Comparison of ENCODE assay signal across 26 cellular contexts in genomic region chr22:43257549-43257948, GRCh38.
DNase-seq lines count a peak whose midpoint lies in the region; FAIRE-seq and TF ChIP-seq lines count a peak whose summit lies in the region.
"Had no signal": no experiment of that assay in that cellular context is flagged by ENCODE, and none has a peak within 500 bp of the region (broad histone marks: within the 10 kb centered on the region; RNA-seq: fewer than 3 reads in every experiment).

No MANE protein-coding gene starts in this region.

- FAIRE-seq in H1 (lab: Jason Lieb, UNC) = no peak
- FAIRE-seq: GM19239 had no signal

- DNase-seq in RPMI8226 (peak; percentile 90), H1 (ENCODE audit: low read depth in 1 of 2, low spot score in 2 of 2) (no peak), KBM-7 (no peak), HuH-7 (ENCODE audit: low spot score) (no peak)
- no peak for DNase-seq in activated CD4-positive, CD25-positive, alpha-beta regulatory T cell (lab: John Stamatoyannopoulos, UW)
- DNase-seq: activated CD4-positive, alpha-beta T cell treated with anti-CD3 and anti-CD28 coated beads for 4 hours; activated CD8-positive, alpha-beta memory T cell treated with anti-CD3 and anti-CD28 coated beads for 24 hours; activated naive CD4-positive, alpha-beta T cell; activated T-cell treated with anti-CD3 and anti-CD28 coated beads, Interleukin-2, amount 50 U/mL, for 1 hour; amygdala; dorsolateral prefrontal cortex; EL; foreskin keratinocyte; NCI-H146; NCI-H524 treated with DMSO at 0.1 percent for 48 hours; stimulated activated naive CD8-positive, alpha-beta T cell treated with anti-CD3 and anti-CD28 coated beads, Interleukin-15, amount 100 ng/mL, for 72 hours had no signal

- peaks cover 35% of the 10 kb centered on the region for H3K4me1 Mint-ChIP-seq in nephron

- TF ChIP-seq RAD21 in H1 (IDR thresholded peaks at IDR 0.05 in 1 of 2, conservative IDR thresholded peaks at IDR 0.05 in 1 of 2; ENCODE audit: low read depth in 2 of 2, low read length in 2 of 2) = no peak

- H3K56ac ChIP-seq in H1 (replicated peaks; ENCODE audit: insufficient read length, low read depth, low read length) = no peak overlapping the region

- H3K9me3 ChIP-seq in Loucy (ENCODE audit: insufficient read depth, low read depth, low read length) = no peaks in the 10 kb centered on the region
- H3K9me3 ChIP-seq in H1 (ENCODE audit: insufficient read depth in 2 of 2, low read depth in 1 of 2, low read length in 1 of 2) = no peaks in the 10 kb centered on the region
- H3K9me3 ChIP-seq: tibial nerve had no signal

- H3K4me3 ChIP-seq in Loucy (ENCODE audit: low read length, poor library complexity, severe bottlenecking) (no peak overlapping the region), H1 (ENCODE audit: extremely low read depth in 1 of 4, insufficient read depth in 2 of 4, low read depth in 3 of 4, low read length in 4 of 4) (no peak overlapping the region)
- H3K4me3 ChIP-seq: cardiac muscle cell, dorsolateral prefrontal cortex, hepatocyte, neural progenitor cell, SK-N-MC, tibial nerve had no signal

- no peak overlapping the region for H3K27ac ChIP-seq in H1 (ENCODE audit: low read depth, low read length)
- H3K27ac ChIP-seq: cardiac muscle cell, dorsolateral prefrontal cortex, foreskin keratinocyte, hepatocyte, neural progenitor cell, SK-N-MC had no signal

- no peak overlapping the region for H2BK15ac ChIP-seq in H1 (ENCODE audit: low read length)

- no peak overlapping the region for H3K4ac ChIP-seq in H1 (replicated peaks; ENCODE audit: insufficient read length, low read depth, low read length)

- H3F3A ChIP-seq in Loucy (ENCODE audit: low read depth) = no peaks in the 10 kb centered on the region

- H3K4me3 Mint-ChIP-seq in nephron = no peak overlapping the region
- H3K4me3 Mint-ChIP-seq: neural progenitor cell; stimulated activated naive CD8-positive, alpha-beta T cell treated with anti-CD3 and anti-CD28 coated beads, Interleukin-15, amount 100 ng/mL, for 72 hours; T-helper 1 cell treated with Interleukin-12 subunit alpha and Interleukin-12 subunit beta and Interleukin-4 antibody, amounts not matched to agents 30 μg/mL and 1 μg/mL, for 36 hours had no signal

- H3K4me2 ChIP-seq in Loucy (ENCODE audit: low read depth, low read length, poor library complexity, severe bottlenecking) (peak overlapping the region; percentile 18), H1 (ENCODE audit: insufficient read depth in 1 of 2, low read depth in 2 of 2, low read length in 2 of 2) (no peak overlapping the region)
- H3K4me2 ChIP-seq: hepatocyte, neural progenitor cell had no signal

- TF ChIP-seq POLR2A in H1 (IDR thresholded peaks at IDR 0.05; ENCODE audit: control extremely low read depth in 1 of 2, low read depth in 2 of 2, low read length in 2 of 2) = no peak

- peak overlapping the region; percentile 31; the same call in 1 of the 2 replicates for H4K8ac ChIP-seq in H1 (ENCODE audit: extremely low read depth, insufficient read depth, low read length)

- H3K14ac ChIP-seq in H1 (ENCODE audit: insufficient read length) = no peak overlapping the region

- H3K27me3 Mint-ChIP-seq in nephron (ENCODE audit: low read depth) = peaks cover 42% of the 10 kb centered on the region

- H3K9ac ChIP-seq in Loucy (ENCODE audit: low read depth, low read length, poor library complexity, severe bottlenecking) (peak overlapping the region; percentile 27), H1 (replicated peaks in 1 of 4; ENCODE audit: extremely low read depth in 1 of 4, low read depth in 3 of 4, low read length in 3 of 4) (no peak overlapping the region)
- H3K9ac ChIP-seq: neural progenitor cell had no signal

- H3K23ac ChIP-seq in H1 (ENCODE audit: insufficient read length) = no peak overlapping the region

- peaks cover 12% of the 10 kb centered on the region for H3K36me3 Mint-ChIP-seq in nephron (ENCODE audit: low read depth)
- H3K36me3 Mint-ChIP-seq: CD4-positive, CD25-positive, alpha-beta regulatory T cell had no signal

- H2AFZ ChIP-seq in Loucy (ENCODE audit: low read length) (no peak overlapping the region), H1 (ENCODE audit: low read length) (no peak overlapping the region)
- H2AFZ ChIP-seq: hepatocyte, neural progenitor cell had no signal

- TF ChIP-seq CTCF in Loucy (conservative IDR thresholded peaks at IDR 0.05; ENCODE audit: low read length) (no peak), H1 (IDR thresholded peaks at IDR 0.05; ENCODE audit: control extremely low read depth in 1 of 3, insufficient read depth in 1 of 3, low read depth in 1 of 3, low read length in 3 of 3) (no peak), nephron (IDR thresholded peaks at IDR 0.05; ENCODE audit: unreplicated experiment in 3 of 3) (no peak)

- 80% methylated on average over 10 of the region's 10 CpGs; no CpG with 5 or more reads in 1 of the 2 experiments for WGBS in H1 (ENCODE audit: extremely low coverage in 1 of 2, insufficient coverage in 1 of 2, insufficient read length in 1 of 2, insufficient replicate concordance in 2 of 2, low coverage in 1 of 2, low lambda C conversion rate in 2 of 2, missing lambda C conversion rate in 1 of 2), 2 experiments

- CTCF ChIA-PET in H1 (lab: Charles Lee; ENCODE audit: partially characterized antibody) = interaction anchor here (0.6 to 13.0 kb wide), 6 partner anchors 14 to 1909 kb away, joined by 3 to 173 read pairs (median 4); no protein-coding TSS in a partner anchor

- no peaks in the 10 kb centered on the region for H3K9me2 ChIP-seq in Loucy (replicated peaks; ENCODE audit: low read depth, low read length)

- H2BK5ac ChIP-seq in H1 (ENCODE audit: low read depth, low read length) = no peak overlapping the region

- POLR2A ChIA-PET in H1 (lab: Charles Lee; ENCODE audit: partially characterized antibody) = interaction anchor here (0.6 to 0.7 kb wide), 3 partner anchors 36 to 244 kb away, joined by 3 to 4 read pairs (median 3); no protein-coding TSS in a partner anchor

- H3K4me1 ChIP-seq in Loucy (ENCODE audit: insufficient read depth, low read length, poor library complexity, severe bottlenecking) = peaks cover 53% of the 10 kb centered on the region
- H3K4me1 ChIP-seq in H1 (replicated peaks in 1 of 4; ENCODE audit: control insufficient read depth in 3 of 4, insufficient read depth in 4 of 4, low read length in 3 of 4) = peaks cover 0 to 2% (median under 1%) of the 10 kb centered on the region in 4 experiments; a peak in 2 of 7 replicates
- H3K4me1 ChIP-seq: foreskin keratinocyte, neural progenitor cell had no signal

- H3K27me3 ChIP-seq in Loucy (ENCODE audit: insufficient read depth, low read length, poor library complexity, severe bottlenecking) (no peaks in the 10 kb centered on the region), H1 (replicated peaks in 1 of 4; ENCODE audit: control insufficient read depth in 3 of 4, extremely low read depth in 1 of 4, insufficient read depth in 3 of 4, low read length in 3 of 4) (no peaks in the 10 kb centered on the region; a peak in 3 of 7 replicates)
- H3K27me3 ChIP-seq: cardiac muscle cell, dorsolateral prefrontal cortex, hepatocyte, neural progenitor cell, tibial nerve had no signal

- H3K27ac Mint-ChIP-seq in nephron = peak overlapping the region in 2 of 3 experiments; percentile 35 to 36
- H3K27ac Mint-ChIP-seq: neural progenitor cell; T-helper 1 cell treated with Interleukin-12 subunit alpha and Interleukin-12 subunit beta and Interleukin-4 antibody, amounts not matched to agents 30 μg/mL and 1 μg/mL, for 36 hours had no signal

- no peak for TF ChIP-seq EP300 in H1 (IDR thresholded peaks at IDR 0.05; ENCODE audit: borderline replicate concordance in 1 of 2, low read depth in 2 of 2, low read length in 2 of 2)

- H3K79me2 ChIP-seq in Loucy (ENCODE audit: insufficient read depth, low read length) = no peaks in the 10 kb centered on the region
- no peaks in the 10 kb centered on the region for H3K79me2 ChIP-seq in H1 (ENCODE audit: control insufficient read depth in 1 of 2, insufficient read depth in 2 of 2, low read length in 2 of 2)
- H3K79me2 ChIP-seq: hepatocyte had no signal

- H2AK5ac ChIP-seq in H1 (ENCODE audit: low read depth, low read length) = no peak overlapping the region

- H3K79me1 ChIP-seq in H1 (ENCODE audit: low read depth, low read length) = no peaks in the 10 kb centered on the region

- no peak overlapping the region for H2BK12ac ChIP-seq in H1 (ENCODE audit: low read depth, low read length)

- H2BK20ac ChIP-seq in H1 (ENCODE audit: low read length) = no peak overlapping the region

- no peak overlapping the region for H4K91ac ChIP-seq in H1 (replicated peaks; ENCODE audit: insufficient read length, low read length)

- H3K18ac ChIP-seq in H1 (ENCODE audit: extremely low read depth, low read length) = no peak overlapping the region

- in situ Hi-C loops in KBM-7 (cut with MboI; ENCODE audit: low pct_unique_long_range_greater_than_20kb, low sequenced_read_pairs) = no loop called here

- no peaks in the 10 kb centered on the region for H3K36me3 ChIP-seq in Loucy (ENCODE audit: insufficient read depth, low read length)
- H3K36me3 ChIP-seq in H1 (ENCODE audit: control insufficient read depth in 2 of 4, insufficient read depth in 4 of 4, low read length in 3 of 4) = no peaks in the 10 kb centered on the region
- H3K36me3 ChIP-seq: cardiac muscle cell, neural progenitor cell, tibial nerve had no signal

- no peaks in the 10 kb centered on the region for H3K9me3 Mint-ChIP-seq in nephron
- H3K9me3 Mint-ChIP-seq: CD4-positive, CD25-positive, alpha-beta regulatory T cell; neural progenitor cell; stimulated activated naive CD8-positive, alpha-beta T cell treated with anti-CD3 and anti-CD28 coated beads, Interleukin-15, amount 100 ng/mL, for 72 hours; T-helper 1 cell treated with Interleukin-12 subunit alpha and Interleukin-12 subunit beta and Interleukin-4 antibody, amounts not matched to agents 30 μg/mL and 1 μg/mL, for 36 hours had no signal

- H4K20me1 ChIP-seq in Loucy (ENCODE audit: insufficient read depth, low read length, poor library complexity, severe bottlenecking) (no peaks in the 10 kb centered on the region), H1 (replicated peaks in 1 of 2; ENCODE audit: control insufficient read depth in 1 of 2, insufficient read depth in 2 of 2, low read length in 2 of 2) (no peaks in the 10 kb centered on the region)

- H3K23me2 ChIP-seq in H1 (ENCODE audit: low read depth, low read length) = no peaks in the 10 kb centered on the region

- no peak overlapping the region for H4K5ac ChIP-seq in H1 (ENCODE audit: insufficient read length, low read depth, low read length)

- no peak overlapping the region for H2BK120ac ChIP-seq in H1 (replicated peaks; ENCODE audit: low read depth, low read length)

TF ChIP-seq in H1, 55 proteins besides CTCF, POLR2A, EP300 and RAD21 (continues in another document):
- no peak for TF ChIP-seq BACH1 (IDR thresholded peaks at IDR 0.05; ENCODE audit: low read length)
- TF ChIP-seq RXRA (IDR thresholded peaks at IDR 0.05; ENCODE audit: insufficient read depth, low read depth, low read length) = no peak
- no peak for TF ChIP-seq EGR1 (IDR thresholded peaks at IDR 0.05; ENCODE audit: borderline replicate concordance, low read depth, low read length)
- TF ChIP-seq SIRT6 (IDR thresholded peaks at IDR 0.05; ENCODE audit: low read length) = no peak
